1 cellular context compared by ENCODE assay signal in the genomic region with DNA sequence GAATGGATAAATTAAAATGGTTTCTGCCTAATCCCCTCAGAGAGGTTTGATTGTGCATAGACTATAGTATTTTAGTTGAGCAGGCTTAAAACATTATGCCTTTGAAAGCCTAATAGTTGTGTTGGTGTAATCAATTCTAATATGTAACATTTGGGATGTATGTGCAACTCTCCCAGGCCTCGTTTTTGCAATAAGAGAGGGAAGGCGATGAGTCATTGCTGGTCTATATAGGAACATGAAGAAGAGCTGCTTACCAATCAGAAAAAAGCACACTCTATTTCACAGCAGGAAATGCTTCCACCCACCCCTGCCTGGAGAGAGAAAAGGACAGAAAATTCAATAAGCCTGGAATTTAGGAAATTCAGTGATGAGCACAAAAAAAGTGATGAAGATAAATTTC.
TF ChIP-seq lines count a peak whose summit lies in the region.

No MANE protein-coding gene starts in this region.

TF ChIP-seq in GM23338, 12 proteins besides CTCF, POLR2A, EP300 and RAD21 (continued from another document):
- TF ChIP-seq, protein P1, sequence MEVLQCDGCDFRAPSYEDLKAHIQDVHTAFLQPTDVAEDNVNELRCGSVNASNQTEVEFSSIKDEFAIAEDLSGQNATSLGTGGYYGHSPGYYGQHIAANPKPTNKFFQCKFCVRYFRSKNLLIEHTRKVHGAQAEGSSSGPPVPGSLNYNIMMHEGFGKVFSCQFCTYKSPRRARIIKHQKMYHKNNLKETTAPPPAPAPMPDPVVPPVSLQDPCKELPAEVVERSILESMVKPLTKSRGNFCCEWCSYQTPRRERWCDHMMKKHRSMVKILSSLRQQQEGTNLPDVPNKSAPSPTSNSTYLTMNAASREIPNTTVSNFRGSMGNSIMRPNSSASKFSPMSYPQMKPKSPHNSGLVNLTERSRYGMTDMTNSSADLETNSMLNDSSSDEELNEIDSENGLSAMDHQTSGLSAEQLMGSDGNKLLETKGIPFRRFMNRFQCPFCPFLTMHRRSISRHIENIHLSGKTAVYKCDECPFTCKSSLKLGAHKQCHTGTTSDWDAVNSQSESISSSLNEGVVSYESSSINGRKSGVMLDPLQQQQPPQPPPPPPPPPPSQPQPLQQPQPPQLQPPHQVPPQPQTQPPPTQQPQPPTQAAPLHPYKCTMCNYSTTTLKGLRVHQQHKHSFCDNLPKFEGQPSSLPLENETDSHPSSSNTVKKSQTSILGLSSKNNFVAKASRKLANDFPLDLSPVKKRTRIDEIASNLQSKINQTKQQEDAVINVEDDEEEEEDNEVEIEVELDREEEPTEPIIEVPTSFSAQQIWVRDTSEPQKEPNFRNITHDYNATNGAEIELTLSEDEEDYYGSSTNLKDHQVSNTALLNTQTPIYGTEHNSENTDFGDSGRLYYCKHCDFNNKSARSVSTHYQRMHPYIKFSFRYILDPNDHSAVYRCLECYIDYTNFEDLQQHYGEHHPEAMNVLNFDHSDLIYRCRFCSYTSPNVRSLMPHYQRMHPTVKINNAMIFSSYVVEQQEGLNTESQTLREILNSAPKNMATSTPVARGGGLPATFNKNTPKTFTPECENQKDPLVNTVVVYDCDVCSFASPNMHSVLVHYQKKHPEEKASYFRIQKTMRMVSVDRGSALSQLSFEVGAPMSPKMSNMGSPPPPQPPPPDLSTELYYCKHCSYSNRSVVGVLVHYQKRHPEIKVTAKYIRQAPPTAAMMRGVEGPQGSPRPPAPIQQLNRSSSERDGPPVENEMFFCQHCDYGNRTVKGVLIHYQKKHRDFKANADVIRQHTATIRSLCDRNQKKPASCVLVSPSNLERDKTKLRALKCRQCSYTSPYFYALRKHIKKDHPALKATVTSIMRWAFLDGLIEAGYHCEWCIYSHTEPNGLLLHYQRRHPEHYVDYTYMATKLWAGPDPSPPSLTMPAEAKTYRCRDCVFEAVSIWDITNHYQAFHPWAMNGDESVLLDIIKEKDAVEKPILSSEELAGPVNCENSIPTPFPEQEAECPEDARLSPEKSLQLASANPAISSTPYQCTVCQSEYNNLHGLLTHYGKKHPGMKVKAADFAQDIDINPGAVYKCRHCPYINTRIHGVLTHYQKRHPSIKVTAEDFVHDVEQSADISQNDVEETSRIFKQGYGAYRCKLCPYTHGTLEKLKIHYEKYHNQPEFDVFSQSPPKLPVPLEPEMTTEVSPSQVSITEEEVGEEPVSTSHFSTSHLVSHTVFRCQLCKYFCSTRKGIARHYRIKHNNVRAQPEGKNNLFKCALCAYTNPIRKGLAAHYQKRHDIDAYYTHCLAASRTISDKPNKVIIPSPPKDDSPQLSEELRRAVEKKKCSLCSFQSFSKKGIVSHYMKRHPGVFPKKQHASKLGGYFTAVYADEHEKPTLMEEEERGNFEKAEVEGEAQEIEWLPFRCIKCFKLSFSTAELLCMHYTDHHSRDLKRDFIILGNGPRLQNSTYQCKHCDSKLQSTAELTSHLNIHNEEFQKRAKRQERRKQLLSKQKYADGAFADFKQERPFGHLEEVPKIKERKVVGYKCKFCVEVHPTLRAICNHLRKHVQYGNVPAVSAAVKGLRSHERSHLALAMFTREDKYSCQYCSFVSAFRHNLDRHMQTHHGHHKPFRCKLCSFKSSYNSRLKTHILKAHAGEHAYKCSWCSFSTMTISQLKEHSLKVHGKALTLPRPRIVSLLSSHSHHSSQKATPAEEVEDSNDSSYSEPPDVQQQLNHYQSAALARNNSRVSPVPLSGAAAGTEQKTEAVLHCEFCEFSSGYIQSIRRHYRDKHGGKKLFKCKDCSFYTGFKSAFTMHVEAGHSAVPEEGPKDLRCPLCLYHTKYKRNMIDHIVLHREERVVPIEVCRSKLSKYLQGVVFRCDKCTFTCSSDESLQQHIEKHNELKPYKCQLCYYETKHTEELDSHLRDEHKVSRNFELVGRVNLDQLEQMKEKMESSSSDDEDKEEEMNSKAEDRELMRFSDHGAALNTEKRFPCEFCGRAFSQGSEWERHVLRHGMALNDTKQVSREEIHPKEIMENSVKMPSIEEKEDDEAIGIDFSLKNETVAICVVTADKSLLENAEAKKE (CRISPR knock-in tag; IDR thresholded peaks at IDR 0.05) = no peak
- no peak for TF ChIP-seq NANOG (IDR thresholded peaks at IDR 0.05; ENCODE audit: borderline replicate concordance)
- no peak for TF ChIP-seq STAT1 (IDR thresholded peaks at IDR 0.05; ENCODE audit: unreplicated experiment)
- TF ChIP-seq EZH2phosphoT487 (IDR thresholded peaks at IDR 0.05; ENCODE audit: unreplicated experiment) = no peak
- TF ChIP-seq, protein P2, sequence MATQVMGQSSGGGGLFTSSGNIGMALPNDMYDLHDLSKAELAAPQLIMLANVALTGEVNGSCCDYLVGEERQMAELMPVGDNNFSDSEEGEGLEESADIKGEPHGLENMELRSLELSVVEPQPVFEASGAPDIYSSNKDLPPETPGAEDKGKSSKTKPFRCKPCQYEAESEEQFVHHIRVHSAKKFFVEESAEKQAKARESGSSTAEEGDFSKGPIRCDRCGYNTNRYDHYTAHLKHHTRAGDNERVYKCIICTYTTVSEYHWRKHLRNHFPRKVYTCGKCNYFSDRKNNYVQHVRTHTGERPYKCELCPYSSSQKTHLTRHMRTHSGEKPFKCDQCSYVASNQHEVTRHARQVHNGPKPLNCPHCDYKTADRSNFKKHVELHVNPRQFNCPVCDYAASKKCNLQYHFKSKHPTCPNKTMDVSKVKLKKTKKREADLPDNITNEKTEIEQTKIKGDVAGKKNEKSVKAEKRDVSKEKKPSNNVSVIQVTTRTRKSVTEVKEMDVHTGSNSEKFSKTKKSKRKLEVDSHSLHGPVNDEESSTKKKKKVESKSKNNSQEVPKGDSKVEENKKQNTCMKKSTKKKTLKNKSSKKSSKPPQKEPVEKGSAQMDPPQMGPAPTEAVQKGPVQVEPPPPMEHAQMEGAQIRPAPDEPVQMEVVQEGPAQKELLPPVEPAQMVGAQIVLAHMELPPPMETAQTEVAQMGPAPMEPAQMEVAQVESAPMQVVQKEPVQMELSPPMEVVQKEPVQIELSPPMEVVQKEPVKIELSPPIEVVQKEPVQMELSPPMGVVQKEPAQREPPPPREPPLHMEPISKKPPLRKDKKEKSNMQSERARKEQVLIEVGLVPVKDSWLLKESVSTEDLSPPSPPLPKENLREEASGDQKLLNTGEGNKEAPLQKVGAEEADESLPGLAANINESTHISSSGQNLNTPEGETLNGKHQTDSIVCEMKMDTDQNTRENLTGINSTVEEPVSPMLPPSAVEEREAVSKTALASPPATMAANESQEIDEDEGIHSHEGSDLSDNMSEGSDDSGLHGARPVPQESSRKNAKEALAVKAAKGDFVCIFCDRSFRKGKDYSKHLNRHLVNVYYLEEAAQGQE (IDR thresholded peaks at IDR 0.05; ENCODE audit: unreplicated experiment) = no peak
- no peak for TF ChIP-seq ZNF331 (CRISPR knock-in tag; IDR thresholded peaks at IDR 0.05; ENCODE audit: low read depth)
- no peak for TF ChIP-seq ZNF114 (CRISPR knock-in tag; IDR thresholded peaks at IDR 0.05)
